Comparison of ENCODE assay signal across 1 cellular context in genomic region chr1:227734858-227735780, GRCh38.
TF ChIP-seq lines count a peak whose summit lies in the region.

JMJD4 (minus strand) TSS chr1:227735302; CDS start chr1:227735273, 29 bp downstream.
SNAP47 (plus strand) TSS chr1:227735435; CDS start chr1:227747737, 12,302 bp downstream.

TF ChIP-seq in HepG2, 621 proteins besides CTCF, POLR2A, EP300 and RAD21 (continued from another document and continues in another):
- TF ChIP-seq CERS6 (CRISPR knock-in tag; IDR thresholded peaks at IDR 0.05) (no peak), ZNF567 (CRISPR knock-in tag; IDR thresholded peaks at IDR 0.05; ENCODE audit: borderline replicate concordance) (peak; percentile 75; the same call in 1 of the 2 replicates), ZFY (CRISPR knock-in tag; IDR thresholded peaks at IDR 0.05) (peak; percentile 98), KAT8 (CRISPR knock-in tag; IDR thresholded peaks at IDR 0.05) (peak; percentile 98), ZNF605 (CRISPR knock-in tag; IDR thresholded peaks at IDR 0.05) (peak; percentile 77), ZBTB46 (CRISPR knock-in tag; IDR thresholded peaks at IDR 0.05; ENCODE audit: borderline replicate concordance) (no peak), ZNF263 (CRISPR knock-in tag; IDR thresholded peaks at IDR 0.05) (peak; percentile 89), EEA1 (CRISPR knock-in tag; IDR thresholded peaks at IDR 0.05; ENCODE audit: borderline replicate concordance) (no peak; the same call in 1 of the 2 replicates), FIP1L1 (IDR thresholded peaks at IDR 0.05; ENCODE audit: borderline replicate concordance, insufficient read depth, low read depth, low read length) (0 out of 2 replicates have a peak, but pooled peaks have one; percentile 67), ATF2 (CRISPR knock-in tag; IDR thresholded peaks at IDR 0.05) (peak; percentile 87), ZNF256 (CRISPR knock-in tag; conservative IDR thresholded peaks at IDR 0.05) (0 out of 2 replicates have a peak, but pooled peaks have one; percentile 76), ZNF577 (CRISPR knock-in tag; IDR thresholded peaks at IDR 0.05; ENCODE audit: borderline replicate concordance, low read depth) (peak; percentile 62; the same call in 1 of the 2 replicates), ZNF383 (CRISPR knock-in tag; IDR thresholded peaks at IDR 0.05; ENCODE audit: borderline replicate concordance) (peak; percentile 93), TBP (CRISPR knock-in tag; IDR thresholded peaks at IDR 0.05) (peak; percentile 87), PAWR (CRISPR knock-in tag; IDR thresholded peaks at IDR 0.05; ENCODE audit: borderline replicate concordance) (no peak), ZNF629 (CRISPR knock-in tag; conservative IDR thresholded peaks at IDR 0.05) (peak; percentile 44; the same call in 1 of the 2 replicates), ZSCAN9 (CRISPR knock-in tag; IDR thresholded peaks at IDR 0.05; ENCODE audit: borderline replicate concordance) (peak; percentile 84; the same call in 1 of the 2 replicates), PLRG1 (conservative IDR thresholded peaks at IDR 0.05) (no peak), AKNA (CRISPR knock-in tag; IDR thresholded peaks at IDR 0.05; ENCODE audit: borderline replicate concordance) (peak; percentile 92; the same call in 1 of the 2 replicates), ZNF772 (CRISPR knock-in tag; IDR thresholded peaks at IDR 0.05) (peak; percentile 98), ZBTB33 (CRISPR knock-in tag; IDR thresholded peaks at IDR 0.05) (0 out of 2 replicates have a peak, but pooled peaks have one; percentile 27), HHEX (CRISPR knock-in tag; IDR thresholded peaks at IDR 0.05) (no peak), MIER3 (CRISPR knock-in tag; IDR thresholded peaks at IDR 0.05; ENCODE audit: borderline replicate concordance) (peak; percentile 89), NFIC (IDR thresholded peaks at IDR 0.05; ENCODE audit: low read length) (no peak), KDM5B (CRISPR knock-in tag; IDR thresholded peaks at IDR 0.05; ENCODE audit: borderline replicate concordance) (peak; percentile 97; the same call in 1 of the 2 replicates), ZBTB3 (CRISPR knock-in tag; IDR thresholded peaks at IDR 0.05; ENCODE audit: borderline replicate concordance, low read depth) (no peak; the same call in 1 of the 2 replicates), ZFP90 (CRISPR knock-in tag; IDR thresholded peaks at IDR 0.05; ENCODE audit: borderline replicate concordance) (peak; percentile 84), HOXA5 (CRISPR knock-in tag; IDR thresholded peaks at IDR 0.05) (peak; percentile 86), NFYB (CRISPR knock-in tag; IDR thresholded peaks at IDR 0.05) (peak; percentile 59), ZBTB7A (CRISPR knock-in tag; IDR thresholded peaks at IDR 0.05) (no peak), ELF3 (CRISPR knock-in tag; IDR thresholded peaks at IDR 0.05) (peak; percentile 91), PRDM4 (CRISPR knock-in tag; IDR thresholded peaks at IDR 0.05; ENCODE audit: borderline replicate concordance) (no peak), ZNF460 (CRISPR knock-in tag; IDR thresholded peaks at IDR 0.05; ENCODE audit: borderline replicate concordance) (peak; percentile 33; the same call in 1 of the 2 replicates), ZNF101 (CRISPR knock-in tag; IDR thresholded peaks at IDR 0.05; ENCODE audit: borderline replicate concordance, low read depth) (no peak; the same call in 1 of the 2 replicates), HOXA3 (CRISPR knock-in tag; IDR thresholded peaks at IDR 0.05) (peak; percentile 96), MATR3 (CRISPR knock-in tag; IDR thresholded peaks at IDR 0.05) (no peak), ZGPAT (CRISPR knock-in tag; IDR thresholded peaks at IDR 0.05) (peak; percentile 96), ZBTB38 (CRISPR knock-in tag; IDR thresholded peaks at IDR 0.05) (peak; percentile 77), RELA (CRISPR knock-in tag; IDR thresholded peaks at IDR 0.05) (peak; percentile 88; the same call in 1 of the 2 replicates), KLF12 (CRISPR knock-in tag; IDR thresholded peaks at IDR 0.05; ENCODE audit: borderline replicate concordance) (peak; percentile 86), BORCS8-MEF2B (CRISPR knock-in tag; IDR thresholded peaks at IDR 0.05) (peak; percentile 94), ZNF800 (CRISPR knock-in tag; IDR thresholded peaks at IDR 0.05) (peak; percentile 90), JUNB (CRISPR knock-in tag; IDR thresholded peaks at IDR 0.05; ENCODE audit: borderline replicate concordance) (no peak), DNMT3B (CRISPR knock-in tag; conservative IDR thresholded peaks at IDR 0.05) (no peak), ZNF354B (CRISPR knock-in tag; IDR thresholded peaks at IDR 0.05) (peak; percentile 95; the same call in 1 of the 2 replicates), MLLT10 (CRISPR knock-in tag; IDR thresholded peaks at IDR 0.05) (no peak), ZNF546 (CRISPR knock-in tag; conservative IDR thresholded peaks at IDR 0.05) (no peak), GLI4 (CRISPR knock-in tag; IDR thresholded peaks at IDR 0.05; ENCODE audit: borderline replicate concordance) (peak; percentile 75; the same call in 1 of the 2 replicates), ZNF205 (CRISPR knock-in tag; IDR thresholded peaks at IDR 0.05) (peak; percentile 87)
